ENCODE assay signal across 1 cellular context in the genomic region with DNA sequence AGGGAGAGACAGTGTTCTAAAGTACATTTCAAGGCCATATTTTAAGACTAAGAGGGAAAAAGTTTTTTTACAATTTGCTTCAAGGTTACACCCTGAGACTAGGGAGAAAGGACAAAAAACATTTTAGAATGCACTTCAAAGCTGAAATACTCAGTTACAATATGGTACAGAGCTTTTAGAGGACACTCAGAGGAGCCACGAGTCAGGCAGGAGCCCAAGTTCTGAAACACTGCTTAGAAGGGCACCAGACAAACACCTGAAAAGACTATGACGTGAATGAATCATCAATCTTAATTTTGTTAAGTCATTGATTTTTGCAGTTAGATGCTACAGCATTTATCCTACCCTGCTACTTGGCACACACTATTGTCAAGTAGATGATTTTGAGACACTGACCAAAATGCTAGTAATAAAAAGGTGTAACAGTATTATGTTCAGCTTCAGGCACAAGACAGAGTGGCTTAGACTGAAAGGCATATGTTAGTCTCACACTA.
A peak's percentile ranks its signal among the peaks of the same experiment; 100 is the strongest.
TF ChIP-seq lines count a peak whose summit lies in the region.

No MANE protein-coding gene starts in this region.

TF ChIP-seq in K562, 482 proteins besides CTCF, POLR2A, EP300 and RAD21:
- TF ChIP-seq ESRRA (IDR thresholded peaks at IDR 0.05; ENCODE audit: borderline replicate concordance, low read depth), result no peak
- TF ChIP-seq ZFP30 (CRISPR knock-in tag; IDR thresholded peaks at IDR 0.05; ENCODE audit: borderline replicate concordance), result no peak
- TF ChIP-seq FOXJ2 (tag; IDR thresholded peaks at IDR 0.05), result no peak
- TF ChIP-seq, protein P1, sequence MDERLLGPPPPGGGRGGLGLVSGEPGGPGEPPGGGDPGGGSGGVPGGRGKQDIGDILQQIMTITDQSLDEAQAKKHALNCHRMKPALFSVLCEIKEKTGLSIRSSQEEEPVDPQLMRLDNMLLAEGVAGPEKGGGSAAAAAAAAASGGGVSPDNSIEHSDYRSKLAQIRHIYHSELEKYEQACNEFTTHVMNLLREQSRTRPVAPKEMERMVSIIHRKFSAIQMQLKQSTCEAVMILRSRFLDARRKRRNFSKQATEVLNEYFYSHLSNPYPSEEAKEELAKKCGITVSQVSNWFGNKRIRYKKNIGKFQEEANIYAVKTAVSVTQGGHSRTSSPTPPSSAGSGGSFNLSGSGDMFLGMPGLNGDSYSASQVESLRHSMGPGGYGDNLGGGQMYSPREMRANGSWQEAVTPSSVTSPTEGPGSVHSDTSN (CRISPR knock-in tag; IDR thresholded peaks at IDR 0.05; ENCODE audit: low read depth), result no peak
- TF ChIP-seq, protein P1 (tag; conservative IDR thresholded peaks at IDR 0.05; ENCODE audit: low read depth), result 0 out of 2 replicates have a peak, but pooled peaks have one; percentile 14
- no peak for TF ChIP-seq ZNF583 (CRISPR knock-in tag; IDR thresholded peaks at IDR 0.05)
- 0 out of 2 replicates have a peak, but pooled peaks have one; percentile 14 for TF ChIP-seq C11orf30 (IDR thresholded peaks at IDR 0.05; ENCODE audit: low read depth)
- TF ChIP-seq ZNF316 (IDR thresholded peaks at IDR 0.05), result peak; percentile 20; the same call in 1 of the 2 replicates
- TF ChIP-seq ZNF121 (CRISPR knock-in tag; conservative IDR thresholded peaks at IDR 0.05), result no peak
- peak; percentile 52; the same call in 1 of the 2 replicates for TF ChIP-seq MAFG (tag; conservative IDR thresholded peaks at IDR 0.05)
- TF ChIP-seq DPF2 (IDR thresholded peaks at IDR 0.05), result no peak
